2 cellular contexts compared by ENCODE assay signal in genomic region chr14:88562532-88562830, GRCh38.
TF ChIP-seq lines count a peak whose summit lies in the region.

No MANE protein-coding gene starts in this region.

TF ChIP-seq in SK-N-SH, 30 proteins besides CTCF, POLR2A, EP300 and RAD21 (continued from another document):
- no peak for TF ChIP-seq FOSL2 (IDR thresholded peaks at IDR 0.05; ENCODE audit: borderline replicate concordance, low read depth)
- no peak for TF ChIP-seq GABPA (IDR thresholded peaks at IDR 0.05; ENCODE audit: low read depth)
- no peak for TF ChIP-seq POLR2AphosphoS5 (IDR thresholded peaks at IDR 0.05; ENCODE audit: low read depth, low read length)
- TF ChIP-seq YY1 (IDR thresholded peaks at IDR 0.05; ENCODE audit: low read depth) = no peak
- TF ChIP-seq USF1 (IDR thresholded peaks at IDR 0.05; ENCODE audit: borderline replicate concordance, low read depth) = no peak
- no peak for TF ChIP-seq RCOR1 (IDR thresholded peaks at IDR 0.05; ENCODE audit: low read length)

TF ChIP-seq in SK-N-SH treated with all-trans-retinoic acid at 6 μM for 48 hours, 23 proteins besides CTCF, POLR2A, EP300 and RAD21 (continued from another document):
- TF ChIP-seq ZFP3 (CRISPR knock-in tag; IDR thresholded peaks at IDR 0.05) (no peak), POU6F1 (CRISPR knock-in tag; IDR thresholded peaks at IDR 0.05; ENCODE audit: borderline replicate concordance, low read depth) (no peak), ZC3H10 (CRISPR knock-in tag; IDR thresholded peaks at IDR 0.05) (no peak), RARB (CRISPR knock-in tag; IDR thresholded peaks at IDR 0.05) (no peak), ZNF70 (CRISPR knock-in tag; IDR thresholded peaks at IDR 0.05) (no peak), ISL1 (CRISPR knock-in tag; IDR thresholded peaks at IDR 0.05) (no peak), BACH2 (CRISPR knock-in tag; IDR thresholded peaks at IDR 0.05; ENCODE audit: borderline replicate concordance) (no peak), OSR1 (CRISPR knock-in tag; IDR thresholded peaks at IDR 0.05) (no peak)
- TF ChIP-seq, protein P1, sequence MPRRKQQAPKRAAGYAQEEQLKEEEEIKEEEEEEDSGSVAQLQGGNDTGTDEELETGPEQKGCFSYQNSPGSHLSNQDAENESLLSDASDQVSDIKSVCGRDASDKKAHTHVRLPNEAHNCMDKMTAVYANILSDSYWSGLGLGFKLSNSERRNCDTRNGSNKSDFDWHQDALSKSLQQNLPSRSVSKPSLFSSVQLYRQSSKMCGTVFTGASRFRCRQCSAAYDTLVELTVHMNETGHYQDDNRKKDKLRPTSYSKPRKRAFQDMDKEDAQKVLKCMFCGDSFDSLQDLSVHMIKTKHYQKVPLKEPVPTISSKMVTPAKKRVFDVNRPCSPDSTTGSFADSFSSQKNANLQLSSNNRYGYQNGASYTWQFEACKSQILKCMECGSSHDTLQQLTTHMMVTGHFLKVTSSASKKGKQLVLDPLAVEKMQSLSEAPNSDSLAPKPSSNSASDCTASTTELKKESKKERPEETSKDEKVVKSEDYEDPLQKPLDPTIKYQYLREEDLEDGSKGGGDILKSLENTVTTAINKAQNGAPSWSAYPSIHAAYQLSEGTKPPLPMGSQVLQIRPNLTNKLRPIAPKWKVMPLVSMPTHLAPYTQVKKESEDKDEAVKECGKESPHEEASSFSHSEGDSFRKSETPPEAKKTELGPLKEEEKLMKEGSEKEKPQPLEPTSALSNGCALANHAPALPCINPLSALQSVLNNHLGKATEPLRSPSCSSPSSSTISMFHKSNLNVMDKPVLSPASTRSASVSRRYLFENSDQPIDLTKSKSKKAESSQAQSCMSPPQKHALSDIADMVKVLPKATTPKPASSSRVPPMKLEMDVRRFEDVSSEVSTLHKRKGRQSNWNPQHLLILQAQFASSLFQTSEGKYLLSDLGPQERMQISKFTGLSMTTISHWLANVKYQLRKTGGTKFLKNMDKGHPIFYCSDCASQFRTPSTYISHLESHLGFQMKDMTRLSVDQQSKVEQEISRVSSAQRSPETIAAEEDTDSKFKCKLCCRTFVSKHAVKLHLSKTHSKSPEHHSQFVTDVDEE (CRISPR knock-in tag; IDR thresholded peaks at IDR 0.05) = no peak
- TF ChIP-seq, protein P2, sequence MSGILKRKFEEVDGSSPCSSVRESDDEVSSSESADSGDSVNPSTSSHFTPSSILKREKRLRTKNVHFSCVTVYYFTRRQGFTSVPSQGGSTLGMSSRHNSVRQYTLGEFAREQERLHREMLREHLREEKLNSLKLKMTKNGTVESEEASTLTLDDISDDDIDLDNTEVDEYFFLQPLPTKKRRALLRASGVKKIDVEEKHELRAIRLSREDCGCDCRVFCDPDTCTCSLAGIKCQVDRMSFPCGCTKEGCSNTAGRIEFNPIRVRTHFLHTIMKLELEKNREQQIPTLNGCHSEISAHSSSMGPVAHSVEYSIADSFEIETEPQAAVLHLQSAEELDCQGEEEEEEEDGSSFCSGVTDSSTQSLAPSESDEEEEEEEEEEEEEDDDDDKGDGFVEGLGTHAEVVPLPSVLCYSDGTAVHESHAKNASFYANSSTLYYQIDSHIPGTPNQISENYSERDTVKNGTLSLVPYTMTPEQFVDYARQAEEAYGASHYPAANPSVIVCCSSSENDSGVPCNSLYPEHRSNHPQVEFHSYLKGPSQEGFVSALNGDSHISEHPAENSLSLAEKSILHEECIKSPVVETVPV (CRISPR knock-in tag; IDR thresholded peaks at IDR 0.05) = no peak
